ENCODE assay signal across 17 cellular contexts in the genomic region with DNA sequence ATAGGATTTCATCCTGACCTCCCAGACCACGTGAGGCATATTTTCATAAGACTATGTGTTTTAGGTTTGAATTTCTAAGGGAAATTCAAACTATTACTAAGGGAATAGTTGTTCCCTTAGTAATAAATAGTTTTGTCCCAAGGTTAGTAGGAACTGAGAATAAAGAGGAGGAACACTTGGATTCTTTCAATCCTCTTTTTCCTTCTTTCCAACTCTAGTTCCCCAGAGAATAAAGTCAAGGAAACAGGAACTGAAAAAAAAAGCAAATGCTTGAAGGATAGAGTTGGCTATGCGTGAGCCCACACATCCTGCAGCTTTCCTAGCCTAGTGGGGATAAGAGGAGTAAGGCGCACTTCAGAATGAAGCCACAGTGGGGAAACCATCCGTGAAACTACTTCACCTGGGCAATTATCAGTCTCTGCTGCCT.
A peak's percentile ranks its signal among the peaks of the same experiment; 100 is the strongest.
DNase-seq lines count a peak whose midpoint lies in the region; ATAC-seq and TF ChIP-seq lines count a peak whose summit lies in the region.
"Had no signal": no experiment of that assay in that cellular context is flagged by ENCODE, and none has a peak within 500 bp of the region (broad histone marks: within the 10 kb centered on the region; RNA-seq: fewer than 3 reads in every experiment).

No MANE protein-coding gene starts in this region.

- H2AK9ac ChIP-seq in IMR-90 (replicated peaks; ENCODE audit: low read depth, low read length, poor library complexity) = no peak overlapping the region

- no peaks in the 10 kb centered on the region for H3K27me3 ChIP-seq in IMR-90 (ENCODE audit: control insufficient read depth, insufficient read depth, low read length)
- H3K27me3 ChIP-seq: BLaER1, foreskin keratinocyte had no signal

- peak overlapping the region; percentile 57; the same call in 1 of the 2 replicates for H2BK120ac ChIP-seq in IMR-90 (ENCODE audit: low read depth, low read length)

- peak overlapping the region; percentile 58; the same call in 1 of the 2 replicates for H3K14ac ChIP-seq in IMR-90 (replicated peaks; ENCODE audit: low read depth, low read length)

- H3K27ac ChIP-seq in IMR-90 (ENCODE audit: insufficient read depth, low read length) = peak overlapping the region; percentile 32; the same call in 1 of the 2 replicates
- H3K27ac ChIP-seq: BLaER1, dorsolateral prefrontal cortex, foreskin keratinocyte had no signal

- no peak overlapping the region for H3K4me2 ChIP-seq in IMR-90 (ENCODE audit: low read depth, low read length)
- H3K4me2 ChIP-seq: BLaER1 had no signal

- in situ Hi-C loops in IMR-90 (cut with MboI; ENCODE audit: low sequenced_read_pairs) = no loop called here

- H3K27ac Mint-ChIP-seq in T-helper 2 cell treated with Interferon-gamma antibody and Interleukin-4, amounts not matched to agents 5 μg/mL and 100 μg/mL, for 36 hours = no peak overlapping the region
- H3K27ac Mint-ChIP-seq: activated CD4-positive, alpha-beta memory T cell treated with anti-CD3 and anti-CD28 coated beads, Interleukin-2, amount 10 ng/mL, durations not matched to agents 7 days and 5 days; activated T-helper 17 cell treated with anti-CD3 and anti-CD28 coated beads, Interleukin-2, amount 50 U/mL, for 72 hours had no signal

- no peaks in the 10 kb centered on the region for H3K27me3 Mint-ChIP-seq in T-helper 2 cell treated with Interferon-gamma antibody and Interleukin-4, amounts not matched to agents 5 μg/mL and 100 μg/mL, for 36 hours (ENCODE audit: low read depth)
- H3K27me3 Mint-ChIP-seq: activated CD4-positive, alpha-beta memory T cell treated with anti-CD3 and anti-CD28 coated beads, Interleukin-2, amount 10 ng/mL, durations not matched to agents 7 days and 5 days had no signal

- peaks cover 7% of the 10 kb centered on the region for H3K4me1 ChIP-seq in IMR-90 (ENCODE audit: control insufficient read depth, insufficient read depth, low read length)

- H3K4ac ChIP-seq in IMR-90 (ENCODE audit: low read depth, low read length) = peak overlapping the region; percentile 63

- H3K18ac ChIP-seq in IMR-90 (ENCODE audit: low read depth, low read length) = peak overlapping the region; percentile 34

- 80% methylated on average over 2 of the region's 4 CpGs; no CpG with 5 or more reads in 1 of the 2 experiments for WGBS in IMR-90 (ENCODE audit: extremely low coverage in 2 of 2, insufficient read length in 1 of 2), 2 experiments

- H2BK15ac ChIP-seq in IMR-90 (ENCODE audit: low read depth, low read length) = peak overlapping the region; percentile 2; the same call in 1 of the 3 replicates

- H4K5ac ChIP-seq in IMR-90 (ENCODE audit: low read depth, low read length) = no peak overlapping the region

- H3K9me3 ChIP-seq in IMR-90 (ENCODE audit: control insufficient read depth, insufficient read depth, low read length) = no peaks in the 10 kb centered on the region
- H3K9me3 ChIP-seq: BLaER1 had no signal

- DNase-seq in CD1c-positive myeloid dendritic cell (ENCODE audit: extremely low spot score) (peak; percentile 19), IMR-90 (peak; percentile 46), choroid plexus epithelial cell (ENCODE audit: low read depth) (no peak), left kidney (ENCODE audit: low read depth, low spot score) (peak; percentile 7), NCI-H446 (lab: John Stamatoyannopoulos, UW) (no peak)
- DNase-seq in T-helper 2 cell treated with Interferon-gamma antibody and Interleukin-4, amounts not matched to agents 5 μg/mL and 100 μg/mL, for 36 hours (ENCODE audit: low spot score) = no peak
- no peak for DNase-seq in activated CD8-positive, alpha-beta memory T cell treated with anti-CD3 and anti-CD28 coated beads, Interleukin-2, amount 50 U/mL, for 48 hours
- DNase-seq: activated CD4-positive, alpha-beta memory T cell treated with anti-CD3 and anti-CD28 coated beads, Interleukin-2, amount 10 ng/mL, durations not matched to agents 7 days and 5 days; anterior cingulate cortex; dorsolateral prefrontal cortex; foreskin keratinocyte; NCI-H524; RPMI8226; stimulated activated CD4-positive, alpha-beta T cell treated with anti-CD3 and anti-CD28 coated beads, Interleukin-2, amount 100 ng/mL, for 48 hours had no signal

- TF ChIP-seq POLR2A in IMR-90 (IDR thresholded peaks at IDR 0.05; ENCODE audit: low read depth, low read length) = no peak

- no peaks in the 10 kb centered on the region for H4K20me1 ChIP-seq in IMR-90 (ENCODE audit: insufficient read depth, low read length)
- H4K20me1 ChIP-seq: BLaER1 had no signal

- H3K56ac ChIP-seq in IMR-90 (ENCODE audit: extremely low read depth, insufficient read depth, low read length) = no peak overlapping the region

- H2BK5ac ChIP-seq in IMR-90 (ENCODE audit: low read depth, low read length, poor library complexity, severe bottlenecking) = peak overlapping the region; percentile 4

- TF ChIP-seq CTCF in IMR-90 (conservative IDR thresholded peaks at IDR 0.05; ENCODE audit: low read depth, low read length) (no peak), choroid plexus epithelial cell (conservative IDR thresholded peaks at IDR 0.05; ENCODE audit: low read depth, low read length) (peak; percentile 5)

- H4K8ac ChIP-seq in IMR-90 (ENCODE audit: low read depth in 2 of 2, low read length in 2 of 2) = peak overlapping the region in 1 of 2 experiments; percentile 62; a peak in 1 of 4 replicates

- ATAC-seq in IMR-90 (ENCODE audit: low read depth) (peak; percentile 67), HG03354 (IDR thresholded peaks at IDR 0.05; ENCODE audit: poor library complexity, severe bottlenecking, unreplicated experiment) (no peak)
- ATAC-seq: activated T-helper 17 cell treated with anti-CD3 and anti-CD28 coated beads, Interleukin-2, amount 50 U/mL, for 72 hours; foreskin keratinocyte had no signal

- peak overlapping the region; percentile 1; the same call in 1 of the 2 replicates for H4K91ac ChIP-seq in IMR-90 (ENCODE audit: insufficient read depth, low read depth, low read length)

- CTCF ChIA-PET in IMR-90 (lab: Yijun Ruan, JAX) = interaction anchor here (1.3 kb wide), 1 partner anchor 399 kb away, joined by 4 read pairs; no protein-coding TSS in a partner anchor

- POLR2A ChIA-PET in IMR-90 (lab: Charles Lee; ENCODE audit: unreplicated experiment) = no interaction called here

- peak overlapping the region; percentile 51; the same call in 1 of the 2 replicates for H2BK20ac ChIP-seq in IMR-90 (ENCODE audit: low read depth, low read length)

- dilution Hi-C loops in IMR-90 (cut with HindIII; ENCODE audit: low sequenced_read_pairs, unreplicated experiment) = no loop called here

- peaks cover 2% of the 10 kb centered on the region for H3K36me3 Mint-ChIP-seq in T-helper 2 cell treated with Interferon-gamma antibody and Interleukin-4, amounts not matched to agents 5 μg/mL and 100 μg/mL, for 36 hours (ENCODE audit: low read depth)

- 0 out of 2 replicates have a peak, but pooled peaks cover 6% of the 10 kb centered on the region for H3K9me1 ChIP-seq in IMR-90 (ENCODE audit: insufficient read depth, low read length)

- H3K23ac ChIP-seq in IMR-90 (ENCODE audit: low read depth, low read length) = no peak overlapping the region

- H2AFZ ChIP-seq in IMR-90 (replicated peaks; ENCODE audit: low read length, poor library complexity) = no peak overlapping the region

- no peaks in the 10 kb centered on the region for H3K79me1 ChIP-seq in IMR-90 (ENCODE audit: low read depth in 1 of 2, low read length in 2 of 2)

- no peaks in the 10 kb centered on the region for H3K9me3 Mint-ChIP-seq in T-helper 2 cell treated with Interferon-gamma antibody and Interleukin-4, amounts not matched to agents 5 μg/mL and 100 μg/mL, for 36 hours
- H3K9me3 Mint-ChIP-seq: activated T-helper 17 cell treated with anti-CD3 and anti-CD28 coated beads, Interleukin-2, amount 50 U/mL, for 72 hours had no signal

- intact Hi-C loops in IMR-90 (cut with micrococcal nuclease) = no loop called here

- H3K4me3 ChIP-seq in IMR-90 (ENCODE audit: insufficient read depth, low read depth, low read length) (no peak overlapping the region), choroid plexus epithelial cell (ENCODE audit: low read depth, low read length) (no peak overlapping the region)
- H3K4me3 ChIP-seq: BLaER1, dorsolateral prefrontal cortex had no signal

- no peaks in the 10 kb centered on the region for H3K36me3 ChIP-seq in IMR-90 (ENCODE audit: control insufficient read depth, insufficient read depth, low read length)
- H3K36me3 ChIP-seq: BLaER1 had no signal

- no TSS peak for BruUV-seq in IMR-90 (replicated peaks; lab: Mats Ljungman, UMichigan)

- TF ChIP-seq RAD21 in IMR-90 (IDR thresholded peaks at IDR 0.05; ENCODE audit: low read length) = no peak

- peak overlapping the region; percentile 22; the same call in 1 of the 2 replicates for H2AK5ac ChIP-seq in IMR-90 (ENCODE audit: low read depth, low read length)

- no peak overlapping the region for H3K4me3 Mint-ChIP-seq in T-helper 2 cell treated with Interferon-gamma antibody and Interleukin-4, amounts not matched to agents 5 μg/mL and 100 μg/mL, for 36 hours
- H3K4me3 Mint-ChIP-seq: activated CD4-positive, alpha-beta memory T cell treated with anti-CD3 and anti-CD28 coated beads, Interleukin-2, amount 10 ng/mL, durations not matched to agents 7 days and 5 days; activated T-helper 17 cell treated with anti-CD3 and anti-CD28 coated beads, Interleukin-2, amount 50 U/mL, for 72 hours had no signal

- H3K9ac ChIP-seq in IMR-90 (ENCODE audit: low read depth, low read length) = no peak overlapping the region
- H3K9ac ChIP-seq: BLaER1 had no signal

- peaks cover 18% of the 10 kb centered on the region for H3K4me1 Mint-ChIP-seq in T-helper 2 cell treated with Interferon-gamma antibody and Interleukin-4, amounts not matched to agents 5 μg/mL and 100 μg/mL, for 36 hours (ENCODE audit: low read depth)
- H3K4me1 Mint-ChIP-seq: activated T-helper 17 cell treated with anti-CD3 and anti-CD28 coated beads, Interleukin-2, amount 50 U/mL, for 72 hours had no signal

TF ChIP-seq in IMR-90, 13 proteins besides CTCF, POLR2A, EP300 and RAD21:
- TF ChIP-seq CHD1 (IDR thresholded peaks at IDR 0.05; ENCODE audit: low read depth, low read length) = no peak
- TF ChIP-seq, protein P1, sequence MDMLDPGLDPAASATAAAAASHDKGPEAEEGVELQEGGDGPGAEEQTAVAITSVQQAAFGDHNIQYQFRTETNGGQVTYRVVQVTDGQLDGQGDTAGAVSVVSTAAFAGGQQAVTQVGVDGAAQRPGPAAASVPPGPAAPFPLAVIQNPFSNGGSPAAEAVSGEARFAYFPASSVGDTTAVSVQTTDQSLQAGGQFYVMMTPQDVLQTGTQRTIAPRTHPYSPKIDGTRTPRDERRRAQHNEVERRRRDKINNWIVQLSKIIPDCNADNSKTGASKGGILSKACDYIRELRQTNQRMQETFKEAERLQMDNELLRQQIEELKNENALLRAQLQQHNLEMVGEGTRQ (IDR thresholded peaks at IDR 0.05; ENCODE audit: low read depth, low read length) = peak; percentile 73

Comparison
In these comparisons a context has a peak if more than half of its experiments do, and no peak if none do; other contexts are left out.
1. DNase-seq: peak in CD1c-positive myeloid dendritic cell (single experiment), IMR-90 (single experiment) and left kidney (single experiment); none in choroid plexus epithelial cell (single experiment), T-helper 2 cell treated with Interferon-gamma antibody and Interleukin-4, amounts not matched to agents 5 μg/mL and 100 μg/mL, for 36 hours (single experiment), activated CD8-positive, alpha-beta memory T cell treated with anti-CD3 and anti-CD28 coated beads, Interleukin-2, amount 50 U/mL, for 48 hours (single experiment) and NCI-H446 (0 of 2).